Comparison of ENCODE assay signal across 13 cellular contexts in genomic region chr2:191108331-191108730, GRCh38.
"Had no signal": no experiment of that assay in that cellular context is flagged by ENCODE, and none has a peak within 500 bp of the region (broad histone marks: within the 10 kb centered on the region; RNA-seq: fewer than 3 reads in every experiment).

No MANE protein-coding gene starts in this region.

- H3K36me3 ChIP-seq: SJSA1, suprapubic skin had no signal

- H3K4me3 ChIP-seq: SJSA1, suprapubic skin had no signal

- H3K27me3 Mint-ChIP-seq: naive thymus-derived CD8-positive, alpha-beta T cell had no signal

- DNase-seq: activated CD4-positive, alpha-beta T cell treated with anti-CD3 and anti-CD28 coated beads for 4 hours; dermis blood vessel endothelial cell; foreskin melanocyte; head of caudate nucleus; mesenchymal stem cell; naive thymus-derived CD8-positive, alpha-beta T cell; retina; SW 1271; trophoblast cell had no signal

- H3K27ac Mint-ChIP-seq: stimulated activated memory B cell treated with anti-CD40 and anti-IgM and Interleukin-4, amounts not matched to agents 10 μg/mL and 1 μg/mL and 100 μg/mL, for 72 hours had no signal

- ATAC-seq: naive thymus-derived CD8-positive, alpha-beta T cell; stimulated activated memory B cell treated with anti-CD40 and anti-IgM and Interleukin-4, amounts not matched to agents 10 μg/mL and 1 μg/mL and 100 μg/mL, for 72 hours had no signal

- H3K4me3 Mint-ChIP-seq: stimulated activated memory B cell treated with anti-CD40 and anti-IgM and Interleukin-4, amounts not matched to agents 10 μg/mL and 1 μg/mL and 100 μg/mL, for 72 hours had no signal

- H3K9me3 Mint-ChIP-seq: naive thymus-derived CD8-positive, alpha-beta T cell; stimulated activated memory B cell treated with anti-CD40 and anti-IgM and Interleukin-4, amounts not matched to agents 10 μg/mL and 1 μg/mL and 100 μg/mL, for 72 hours had no signal

- H3K9me3 ChIP-seq: SJSA1, suprapubic skin had no signal

- H3K27ac ChIP-seq: epithelial cell of prostate, SJSA1, suprapubic skin had no signal

- H3K27me3 ChIP-seq: SJSA1, suprapubic skin had no signal

- H3K4me1 ChIP-seq: SJSA1, suprapubic skin had no signal
